Comparison of ENCODE assay signal across 8 cellular contexts in genomic region chr16:67845291-67846062, GRCh38. TPM values are rescaled to one million over a fixed set of nuclear protein-coding genes. Genes with fewer than 3 reads are reported as not detected.
DNase-seq lines count a peak whose midpoint lies in the region; ATAC-seq and TF ChIP-seq lines count a peak whose summit lies in the region.

No MANE protein-coding gene starts in this region.

- H3K9me3 Mint-ChIP-seq in T-cell = no peaks in the 10 kb centered on the region

- H3K4me3 ChIP-seq in fibroblast of villous mesenchyme (ENCODE audit: low read depth, low read length) (peak overlapping the region; percentile 91), spleen (peak overlapping the region in 7 of 8 donors; percentile 70 to 100 (median 98))

- H3K27me3 ChIP-seq in spleen (replicated peaks in 1 of 7) = no peaks in the 10 kb centered on the region

- TF ChIP-seq CTCF in fibroblast of villous mesenchyme (IDR thresholded peaks at IDR 0.05; ENCODE audit: insufficient read depth, low read depth, low read length) (no peak), spleen (IDR thresholded peaks at IDR 0.05 in 8 of 11, conservative IDR thresholded peaks at IDR 0.05 in 3 of 11) (no peak)

- POLR2A ChIA-PET in T-cell (lab: Charles Lee) = no interaction called here

- H3K36me3 ChIP-seq in spleen = peaks cover 0 to 12% (median 0%) of the 10 kb centered on the region in 6 donors

- H3K4me1 ChIP-seq in spleen = peaks cover 40 to 81% (median 65%) of the 10 kb centered on the region in 6 donors

- H3K4me1 Mint-ChIP-seq in T-cell = peaks cover 51 to 55% (median 54%) of the 10 kb centered on the region in 3 donors

- peak; percentile 51 for DNase-seq in DMS 273 (lab: John Stamatoyannopoulos, UW; ENCODE audit: unreplicated experiment)
- DNase-seq in DMS 273 treated with DMSO at 0.1 percent for 48 hours (lab: John Stamatoyannopoulos, UW) = no peak
- DNase-seq in T-cell = no peak
- no peak for DNase-seq in fibroblast of villous mesenchyme (ENCODE audit: low read depth)
- no peak for DNase-seq in spleen
- DNase-seq in NCI-H2029 treated with DMSO at 0.1 percent for 48 hours (lab: John Stamatoyannopoulos, UW) = no peak
- no peak for DNase-seq in SW 1271 (lab: John Stamatoyannopoulos, UW)

- TF ChIP-seq POLR2A in spleen (IDR thresholded peaks at IDR 0.05) = no peak

- H3K27ac Mint-ChIP-seq in T-cell = peak overlapping the region; percentile 90 to 92

- H3K27me3 Mint-ChIP-seq in T-cell = no peaks in the 10 kb centered on the region

- intact Hi-C loops in spleen (cut with DNase I; ENCODE audit: low total_unique reads) = loop anchor here (10.0 kb wide), 1 partner anchor 89 kb away; the partner anchor contains the start of genes CTRL and PSMB10

- peak overlapping the region in 7 of 8 donors; percentile 92 to 100 (median 95) for H3K27ac ChIP-seq in spleen

- no peak for ATAC-seq in T-cell (replicated peaks in 1 of 4)
- ATAC-seq in GM18498 (IDR thresholded peaks at IDR 0.05; ENCODE audit: unreplicated experiment) = no peak

- CTCF ChIA-PET in T-cell (lab: Charles Lee) = interaction anchor here in 1 of 2 donors (0.6 to 1.5 kb wide), 5 partner anchors 11 to 598 kb away, joined by 3 to 5 read pairs (median 4); partner anchors contain the start of genes RANBP10 and TSNAXIP1

- H3K4me3 Mint-ChIP-seq in T-cell = peak overlapping the region; percentile 84 to 97 (median 84)

- no peaks in the 10 kb centered on the region for H3K9me3 ChIP-seq in spleen

- no peaks in the 10 kb centered on the region for H3K36me3 Mint-ChIP-seq in T-cell

- 54 to 67% (median 62%) methylated on average over 5 of the region's 5 CpGs for WGBS in spleen, 5 donors

RNA-seq across cellular contexts. Expression of gene NUTF2, which starts 1.3 kb away (rescaled TPM):
- total RNA-seq in T-cell (10 to 100 TPM; 37.4 to 55.0 (median 48.3) TPM), fibroblast of villous mesenchyme (255 and 342 TPM in 2 replicates), spleen (10 to 100 TPM; 38.8 to 64.3 (median 48.6) TPM)
- 100 to 1,000 TPM in 1 of 3 donors, 10 to 100 TPM in 2; 92.3 to 116 (median 97.0) TPM for polyA plus RNA-seq in spleen

RNA-seq across cellular contexts. Expression of gene CENPT, which starts 2.0 kb away (rescaled TPM):
- 100 to 1,000 TPM in 3 of 5 donors, 10 to 100 TPM in 2; 85.0 to 117 (median 111) TPM for total RNA-seq in T-cell
- total RNA-seq in fibroblast of villous mesenchyme = 31.6 and 39.7 TPM in 2 replicates
- total RNA-seq in spleen = 10 to 100 TPM; 43.2 to 82.9 (median 50.8) TPM
- polyA plus RNA-seq in spleen = 100 to 1,000 TPM in 1 of 3 donors, 10 to 100 TPM in 2; 47.2 to 101 (median 91.3) TPM

RNA-seq across cellular contexts. Expression of gene THAP11, which starts 3.4 kb away (rescaled TPM):
- 10 to 100 TPM; 37.9 to 59.9 (median 55.5) TPM for total RNA-seq in T-cell
- total RNA-seq in fibroblast of villous mesenchyme = 24.8 and 28.9 TPM in 2 replicates
- total RNA-seq in spleen = 10 to 100 TPM; 23.5 to 80.7 (median 35.7) TPM
- polyA plus RNA-seq in spleen = 10 to 100 TPM; 19.9 to 31.7 (median 24.3) TPM

RNA-seq across cellular contexts. Expression of gene EDC4, which starts 27.4 kb away (rescaled TPM):
- total RNA-seq in T-cell = 100 to 1,000 TPM; 110 to 144 (median 136) TPM
- 60.6 and 85.1 TPM in 2 replicates for total RNA-seq in fibroblast of villous mesenchyme
- 10 to 100 TPM; 51.7 to 71.3 (median 63.2) TPM for total RNA-seq in spleen
- polyA plus RNA-seq in spleen = 10 to 100 TPM; 27.6 to 45.0 (median 39.6) TPM

RNA-seq across cellular contexts. Expression of gene TSNAXIP1, which starts 38.8 kb away (rescaled TPM):
- total RNA-seq in T-cell (under 1 TPM; 0.30 to 0.45 (median 0.37) TPM), fibroblast of villous mesenchyme (0.32 and 1.3 TPM in 2 replicates), spleen (1 to 10 TPM in 1 of 7 donors, under 1 TPM in 6; 0.44 to 2.7 (median 0.80) TPM)
- polyA plus RNA-seq in spleen = 1 to 10 TPM; 1.0 to 2.3 (median 1.9) TPM
